22 cellular contexts compared by ENCODE assay signal in genomic region chr18:14097761-14098160, GRCh38.
"Had no signal": no experiment of that assay in that cellular context is flagged by ENCODE, and none has a peak within 500 bp of the region (broad histone marks: within the 10 kb centered on the region; RNA-seq: fewer than 3 reads in every experiment).

No MANE protein-coding gene starts in this region.

- H3K36me3 ChIP-seq: lower lobe of right lung, prostate gland, right atrium auricular region, transverse colon, upper lobe of right lung, uterus had no signal

- H3K9me3 ChIP-seq: gastrocnemius medialis, lower lobe of right lung, prostate gland, right atrium auricular region, suprapubic skin, transverse colon, upper lobe of right lung, uterus had no signal

- H3K27me3 Mint-ChIP-seq: naive thymus-derived CD8-positive, alpha-beta T cell; stimulated activated naive CD8-positive, alpha-beta T cell treated with anti-CD3 and anti-CD28 coated beads, Interleukin-15, Interleukin-2, amounts not matched to agents 100 ng/mL and 50 ng/mL, for 24 hours had no signal

- H3K27ac ChIP-seq: dorsolateral prefrontal cortex, gastrocnemius medialis, lower lobe of right lung, prostate gland, right atrium auricular region, suprapubic skin, transverse colon, upper lobe of right lung, uterus had no signal

- ATAC-seq: gastrocnemius medialis; left ventricle myocardium superior; lower lobe of right lung; naive thymus-derived CD8-positive, alpha-beta T cell; sciatic nerve; upper lobe of right lung had no signal

- H3K4me1 Mint-ChIP-seq: nephron progenitor cell had no signal

- H3K27ac Mint-ChIP-seq: nephron progenitor cell; stimulated activated naive CD8-positive, alpha-beta T cell treated with anti-CD3 and anti-CD28 coated beads, Interleukin-15, Interleukin-2, amounts not matched to agents 100 ng/mL and 50 ng/mL, for 24 hours had no signal

- H3K4me3 Mint-ChIP-seq: naive thymus-derived CD8-positive, alpha-beta T cell; nephron progenitor cell; stimulated activated naive CD8-positive, alpha-beta T cell treated with anti-CD3 and anti-CD28 coated beads, Interleukin-15, Interleukin-2, amounts not matched to agents 100 ng/mL and 50 ng/mL, for 24 hours had no signal

- DNase-seq: dorsolateral prefrontal cortex; effector CD4-positive, alpha-beta T cell; gastrocnemius medialis; head of caudate nucleus; left ventricle myocardium superior; lower lobe of right lung; naive thymus-derived CD8-positive, alpha-beta T cell; nephron progenitor cell; nucleus accumbens; stimulated activated CD4-positive, alpha-beta T cell treated with anti-CD3 and anti-CD28 coated beads, Interleukin-12 subunit alpha, Interleukin-12 subunit beta, amount 100 ng/mL, for 4 hours; stimulated activated CD4-positive, alpha-beta T cell treated with anti-CD3 and anti-CD28 coated beads, Interleukin-1b, Interleukin-23, amount 100 ng/mL, for 48 hours; stimulated activated CD4-positive, alpha-beta T cell treated with anti-CD3 and anti-CD28 coated beads, Interleukin-4, amount 100 ng/mL, for 1 hour; stimulated activated CD8-positive, alpha-beta memory T cell treated with anti-CD3 and anti-CD28 coated beads, Interleukin-4, amount 100 ng/mL, for 48 hours; transverse colon; upper lobe of right lung; uterus had no signal

- H3K27me3 ChIP-seq: dorsolateral prefrontal cortex, gastrocnemius medialis, right atrium auricular region, suprapubic skin, transverse colon, upper lobe of right lung, uterus had no signal

- H3K4me1 ChIP-seq: gastrocnemius medialis, lower lobe of right lung, prostate gland, right atrium auricular region, suprapubic skin, transverse colon, upper lobe of right lung, uterus had no signal

- H3K4me3 ChIP-seq: dorsolateral prefrontal cortex, gastrocnemius medialis, lower lobe of right lung, prostate gland, right atrium auricular region, smooth muscle cell, suprapubic skin, transverse colon, upper lobe of right lung, uterus had no signal
